ENCODE assay signal across 1 cellular context in genomic region chr3:105367063-105367405, GRCh38.
TF ChIP-seq lines count a peak whose summit lies in the region.

No MANE protein-coding gene starts in this region.

TF ChIP-seq in HepG2, 621 proteins besides CTCF, POLR2A, EP300 and RAD21 (continued from another document and continues in another):
- TF ChIP-seq ZFP91 (CRISPR knock-in tag; IDR thresholded peaks at IDR 0.05; ENCODE audit: borderline replicate concordance) (peak; percentile 49; the same call in 1 of the 2 replicates), MEIS1 (CRISPR knock-in tag; IDR thresholded peaks at IDR 0.05; ENCODE audit: borderline replicate concordance) (no peak), ZNF343 (CRISPR knock-in tag; IDR thresholded peaks at IDR 0.05) (no peak), ZNF510 (CRISPR knock-in tag; IDR thresholded peaks at IDR 0.05; ENCODE audit: low read depth) (no peak), ZFP1 (CRISPR knock-in tag; IDR thresholded peaks at IDR 0.05) (no peak), ATAD3A (CRISPR knock-in tag; IDR thresholded peaks at IDR 0.05) (no peak), SUZ12 (IDR thresholded peaks at IDR 0.05; ENCODE audit: low read depth, low read length) (no peak), ZNF879 (CRISPR knock-in tag; IDR thresholded peaks at IDR 0.05) (peak; percentile 62; the same call in 1 of the 2 replicates), SCMH1 (CRISPR knock-in tag; IDR thresholded peaks at IDR 0.05; ENCODE audit: borderline replicate concordance) (no peak), KDM5B (CRISPR knock-in tag; IDR thresholded peaks at IDR 0.05; ENCODE audit: borderline replicate concordance) (0 out of 2 replicates have a peak, but pooled peaks have one; percentile 5), MXD4 (CRISPR knock-in tag; IDR thresholded peaks at IDR 0.05) (no peak), ZNF784 (CRISPR knock-in tag; IDR thresholded peaks at IDR 0.05; ENCODE audit: borderline replicate concordance) (no peak), CCDC6 (CRISPR knock-in tag; IDR thresholded peaks at IDR 0.05) (peak; percentile 14; the same call in 1 of the 2 replicates), CEBPZ (IDR thresholded peaks at IDR 0.05; ENCODE audit: low read length) (no peak), ZNF557 (CRISPR knock-in tag; IDR thresholded peaks at IDR 0.05) (no peak), ZNF552 (CRISPR knock-in tag; IDR thresholded peaks at IDR 0.05; ENCODE audit: borderline replicate concordance) (no peak), ARHGAP35 (CRISPR knock-in tag; IDR thresholded peaks at IDR 0.05; ENCODE audit: borderline replicate concordance) (no peak), CHD4 (IDR thresholded peaks at IDR 0.05; ENCODE audit: borderline replicate concordance, low read length) (no peak), RARG (CRISPR knock-in tag; IDR thresholded peaks at IDR 0.05; ENCODE audit: low read depth) (no peak), ZNF207 (IDR thresholded peaks at IDR 0.05; ENCODE audit: borderline replicate concordance) (no peak), ZNF264 (CRISPR knock-in tag; IDR thresholded peaks at IDR 0.05) (no peak), ZNF383 (CRISPR knock-in tag; IDR thresholded peaks at IDR 0.05; ENCODE audit: borderline replicate concordance) (no peak), EHMT2 (IDR thresholded peaks at IDR 0.05; ENCODE audit: borderline replicate concordance, low read depth, low read length) (no peak), STAG1 (CRISPR knock-in tag; IDR thresholded peaks at IDR 0.05) (no peak), MNT (IDR thresholded peaks at IDR 0.05) (no peak), ZNF138 (CRISPR knock-in tag; IDR thresholded peaks at IDR 0.05; ENCODE audit: low read depth) (no peak), ZNF687 (CRISPR knock-in tag; IDR thresholded peaks at IDR 0.05) (0 out of 2 replicates have a peak, but pooled peaks have one; percentile 47), SOX5 (CRISPR knock-in tag; IDR thresholded peaks at IDR 0.05; ENCODE audit: borderline replicate concordance) (no peak), ZXDC (CRISPR knock-in tag; IDR thresholded peaks at IDR 0.05) (no peak), ZNF670 (CRISPR knock-in tag; IDR thresholded peaks at IDR 0.05; ENCODE audit: borderline replicate concordance) (no peak), SRSF1 (optimal IDR thresholded peaks at IDR 0.05; ENCODE audit: low read depth, low read length) (peak; percentile 73), SAP130 (CRISPR knock-in tag; IDR thresholded peaks at IDR 0.05; ENCODE audit: low read depth) (no peak), SRF (IDR thresholded peaks at IDR 0.05; ENCODE audit: low read depth, low read length) (no peak), CENPX (CRISPR knock-in tag; IDR thresholded peaks at IDR 0.05) (no peak), NRL (CRISPR knock-in tag; IDR thresholded peaks at IDR 0.05; ENCODE audit: borderline replicate concordance) (0 out of 2 replicates have a peak, but pooled peaks have one; percentile 3), SMC3 (IDR thresholded peaks at IDR 0.05; ENCODE audit: low read length) (no peak), MIER2 (CRISPR knock-in tag; IDR thresholded peaks at IDR 0.05) (no peak), MXI1 (IDR thresholded peaks at IDR 0.05; ENCODE audit: borderline replicate concordance, low read depth, low read length) (no peak)
- TF ChIP-seq, protein P1, sequence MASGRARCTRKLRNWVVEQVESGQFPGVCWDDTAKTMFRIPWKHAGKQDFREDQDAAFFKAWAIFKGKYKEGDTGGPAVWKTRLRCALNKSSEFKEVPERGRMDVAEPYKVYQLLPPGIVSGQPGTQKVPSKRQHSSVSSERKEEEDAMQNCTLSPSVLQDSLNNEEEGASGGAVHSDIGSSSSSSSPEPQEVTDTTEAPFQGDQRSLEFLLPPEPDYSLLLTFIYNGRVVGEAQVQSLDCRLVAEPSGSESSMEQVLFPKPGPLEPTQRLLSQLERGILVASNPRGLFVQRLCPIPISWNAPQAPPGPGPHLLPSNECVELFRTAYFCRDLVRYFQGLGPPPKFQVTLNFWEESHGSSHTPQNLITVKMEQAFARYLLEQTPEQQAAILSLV (CRISPR knock-in tag; IDR thresholded peaks at IDR 0.05; ENCODE audit: borderline replicate concordance) = no peak; the same call in 1 of the 2 replicates
- TF ChIP-seq, protein P2, sequence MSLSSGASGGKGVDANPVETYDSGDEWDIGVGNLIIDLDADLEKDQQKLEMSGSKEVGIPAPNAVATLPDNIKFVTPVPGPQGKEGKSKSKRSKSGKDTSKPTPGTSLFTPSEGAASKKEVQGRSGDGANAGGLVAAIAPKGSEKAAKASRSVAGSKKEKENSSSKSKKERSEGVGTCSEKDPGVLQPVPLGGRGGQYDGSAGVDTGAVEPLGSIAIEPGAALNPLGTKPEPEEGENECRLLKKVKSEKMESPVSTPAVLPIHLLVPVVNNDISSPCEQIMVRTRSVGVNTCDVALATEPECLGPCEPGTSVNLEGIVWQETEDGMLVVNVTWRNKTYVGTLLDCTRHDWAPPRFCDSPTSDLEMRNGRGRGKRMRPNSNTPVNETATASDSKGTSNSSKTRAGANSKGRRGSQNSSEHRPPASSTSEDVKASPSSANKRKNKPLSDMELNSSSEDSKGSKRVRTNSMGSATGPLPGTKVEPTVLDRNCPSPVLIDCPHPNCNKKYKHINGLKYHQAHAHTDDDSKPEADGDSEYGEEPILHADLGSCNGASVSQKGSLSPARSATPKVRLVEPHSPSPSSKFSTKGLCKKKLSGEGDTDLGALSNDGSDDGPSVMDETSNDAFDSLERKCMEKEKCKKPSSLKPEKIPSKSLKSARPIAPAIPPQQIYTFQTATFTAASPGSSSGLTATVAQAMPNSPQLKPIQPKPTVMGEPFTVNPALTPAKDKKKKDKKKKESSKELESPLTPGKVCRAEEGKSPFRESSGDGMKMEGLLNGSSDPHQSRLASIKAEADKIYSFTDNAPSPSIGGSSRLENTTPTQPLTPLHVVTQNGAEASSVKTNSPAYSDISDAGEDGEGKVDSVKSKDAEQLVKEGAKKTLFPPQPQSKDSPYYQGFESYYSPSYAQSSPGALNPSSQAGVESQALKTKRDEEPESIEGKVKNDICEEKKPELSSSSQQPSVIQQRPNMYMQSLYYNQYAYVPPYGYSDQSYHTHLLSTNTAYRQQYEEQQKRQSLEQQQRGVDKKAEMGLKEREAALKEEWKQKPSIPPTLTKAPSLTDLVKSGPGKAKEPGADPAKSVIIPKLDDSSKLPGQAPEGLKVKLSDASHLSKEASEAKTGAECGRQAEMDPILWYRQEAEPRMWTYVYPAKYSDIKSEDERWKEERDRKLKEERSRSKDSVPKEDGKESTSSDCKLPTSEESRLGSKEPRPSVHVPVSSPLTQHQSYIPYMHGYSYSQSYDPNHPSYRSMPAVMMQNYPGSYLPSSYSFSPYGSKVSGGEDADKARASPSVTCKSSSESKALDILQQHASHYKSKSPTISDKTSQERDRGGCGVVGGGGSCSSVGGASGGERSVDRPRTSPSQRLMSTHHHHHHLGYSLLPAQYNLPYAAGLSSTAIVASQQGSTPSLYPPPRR (CRISPR knock-in tag; IDR thresholded peaks at IDR 0.05; ENCODE audit: borderline replicate concordance) = no peak
